ENCODE assay signal across 9 cellular contexts in the genomic region with DNA sequence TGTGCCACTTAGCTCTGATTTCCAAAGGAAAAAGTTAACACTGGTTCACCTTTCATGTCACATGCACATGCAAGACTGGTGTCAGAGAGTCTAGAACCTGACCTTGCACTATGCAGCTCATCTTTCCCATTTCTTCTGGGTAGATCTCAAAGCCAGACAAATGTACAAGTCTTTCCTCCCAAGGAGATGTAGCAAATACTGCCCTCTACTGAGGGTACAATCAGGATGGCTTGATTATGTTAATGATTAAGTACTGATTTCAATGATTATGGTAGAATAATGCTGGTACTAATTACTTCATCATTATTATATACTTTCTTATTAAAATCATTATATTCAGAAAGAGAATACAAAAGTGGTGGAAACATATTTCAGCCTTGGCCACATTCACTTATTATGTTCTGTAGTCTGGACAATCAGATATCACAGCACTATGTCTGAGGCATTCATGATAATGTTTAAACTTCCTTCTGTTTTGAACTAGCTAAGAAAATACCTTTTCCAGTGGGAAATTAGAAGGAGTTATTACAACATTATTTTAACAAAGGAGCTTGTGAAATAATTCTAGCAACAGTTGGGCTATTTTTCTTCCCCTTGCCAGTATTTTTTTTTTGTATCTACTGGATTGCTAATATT.
DNase-seq lines count a peak whose midpoint lies in the region; ATAC-seq and TF ChIP-seq lines count a peak whose summit lies in the region.
"Had no signal": no experiment of that assay in that cellular context is flagged by ENCODE, and none has a peak within 500 bp of the region (broad histone marks: within the 10 kb centered on the region; RNA-seq: fewer than 3 reads in every experiment).

No MANE protein-coding gene starts in this region.

- H3K27me3 Mint-ChIP-seq in Calu3 (ENCODE audit: unreplicated experiment): no peaks in the 10 kb centered on the region
- H3K27me3 Mint-ChIP-seq in activated T-helper 2 cell treated with anti-CD3 and anti-CD28 coated beads, Interferon-gamma antibody, Interleukin-2, Interleukin-4, amounts not matched to agents 10 μg/mL and 5 μg/mL and 100 μg/mL, durations not matched to agents 14 hours and 24 hours and 36 hours (ENCODE audit: low read depth): peaks cover 19% of the 10 kb centered on the region

- no peak overlapping the region for H3K4me3 Mint-ChIP-seq in Calu3 (ENCODE audit: low read depth, unreplicated experiment)
- H3K4me3 Mint-ChIP-seq in stimulated activated effector memory CD8-positive, alpha-beta T cell treated with anti-CD3 and anti-CD28 coated beads, Interleukin-12 subunit alpha, Interleukin-12 subunit beta, amount 100 ng/mL, for 72 hours: no peak overlapping the region
- H3K4me3 Mint-ChIP-seq in activated T-helper 2 cell treated with anti-CD3 and anti-CD28 coated beads, Interferon-gamma antibody, Interleukin-2, Interleukin-4, amounts not matched to agents 10 μg/mL and 5 μg/mL and 100 μg/mL, durations not matched to agents 14 hours and 24 hours and 36 hours (ENCODE audit: low read depth): no peak overlapping the region

- no peak overlapping the region for H3K4me2 ChIP-seq in parathyroid adenoma (ENCODE audit: low read length)

- DNase-seq in Calu3 (peak; percentile 17), HFF-Myc (ENCODE audit: extremely low read depth, low read depth) (peak; percentile 20), Peyer's patch (no peak), erythroblast (lab: John Stamatoyannopoulos, UW) (peak; percentile 34 to 47)
- DNase-seq in stimulated activated effector memory CD8-positive, alpha-beta T cell treated with anti-CD3 and anti-CD28 coated beads, Interleukin-12 subunit alpha, Interleukin-12 subunit beta, amount 100 ng/mL, for 72 hours (ENCODE audit: low spot score in 2 of 2): no peak
- no peak for DNase-seq in activated T-helper 2 cell treated with anti-CD3 and anti-CD28 coated beads, Interferon-gamma antibody, Interleukin-2, Interleukin-4, amounts not matched to agents 10 μg/mL and 5 μg/mL and 100 μg/mL, durations not matched to agents 14 hours and 24 hours and 36 hours (ENCODE audit: low spot score)

- H3K4me3 ChIP-seq in HFF-Myc (replicated peaks; ENCODE audit: low read depth, low read length) (no peak overlapping the region), Peyer's patch (no peak overlapping the region), parathyroid adenoma (ENCODE audit: low read depth, low read length) (no peak overlapping the region)
- H3K4me3 ChIP-seq: SJSA1 had no signal

- H3K27ac Mint-ChIP-seq in Calu3 (ENCODE audit: unreplicated experiment): no peak overlapping the region
- H3K27ac Mint-ChIP-seq in stimulated activated effector memory CD8-positive, alpha-beta T cell treated with anti-CD3 and anti-CD28 coated beads, Interleukin-12 subunit alpha, Interleukin-12 subunit beta, amount 100 ng/mL, for 72 hours: no peak overlapping the region
- no peak overlapping the region for H3K27ac Mint-ChIP-seq in activated T-helper 2 cell treated with anti-CD3 and anti-CD28 coated beads, Interferon-gamma antibody, Interleukin-2, Interleukin-4, amounts not matched to agents 10 μg/mL and 5 μg/mL and 100 μg/mL, durations not matched to agents 14 hours and 24 hours and 36 hours

- H3K79me2 ChIP-seq in parathyroid adenoma: no peaks in the 10 kb centered on the region

- H3K9me3 Mint-ChIP-seq in Calu3 (ENCODE audit: low read depth, unreplicated experiment): no peaks in the 10 kb centered on the region
- no peaks in the 10 kb centered on the region for H3K9me3 Mint-ChIP-seq in stimulated activated effector memory CD8-positive, alpha-beta T cell treated with anti-CD3 and anti-CD28 coated beads, Interleukin-12 subunit alpha, Interleukin-12 subunit beta, amount 100 ng/mL, for 72 hours
- H3K9me3 Mint-ChIP-seq in activated T-helper 2 cell treated with anti-CD3 and anti-CD28 coated beads, Interferon-gamma antibody, Interleukin-2, Interleukin-4, amounts not matched to agents 10 μg/mL and 5 μg/mL and 100 μg/mL, durations not matched to agents 14 hours and 24 hours and 36 hours: no peaks in the 10 kb centered on the region

- TF ChIP-seq POLR2A in Peyer's patch (IDR thresholded peaks at IDR 0.05) (no peak), erythroblast (IDR thresholded peaks at IDR 0.05; ENCODE audit: low read length) (no peak)

- H3K36me3 Mint-ChIP-seq in Calu3 (ENCODE audit: insufficient read depth, unreplicated experiment): no peaks in the 10 kb centered on the region
- H3K36me3 Mint-ChIP-seq in stimulated activated effector memory CD8-positive, alpha-beta T cell treated with anti-CD3 and anti-CD28 coated beads, Interleukin-12 subunit alpha, Interleukin-12 subunit beta, amount 100 ng/mL, for 72 hours: no peaks in the 10 kb centered on the region
- H3K36me3 Mint-ChIP-seq in activated T-helper 2 cell treated with anti-CD3 and anti-CD28 coated beads, Interferon-gamma antibody, Interleukin-2, Interleukin-4, amounts not matched to agents 10 μg/mL and 5 μg/mL and 100 μg/mL, durations not matched to agents 14 hours and 24 hours and 36 hours (ENCODE audit: low read depth): no peaks in the 10 kb centered on the region

- H3K27me3 ChIP-seq in Peyer's patch (no peaks in the 10 kb centered on the region), parathyroid adenoma (ENCODE audit: control insufficient read depth, insufficient read depth, low read length) (no peaks in the 10 kb centered on the region)
- H3K27me3 ChIP-seq: SJSA1 had no signal

- H3K4me1 ChIP-seq in Peyer's patch (no peaks in the 10 kb centered on the region), parathyroid adenoma (no peaks in the 10 kb centered on the region)
- H3K4me1 ChIP-seq: SJSA1 had no signal

- no peak overlapping the region for H2AFZ ChIP-seq in parathyroid adenoma

- ATAC-seq in HG02759 (IDR thresholded peaks at IDR 0.05; ENCODE audit: unreplicated experiment): no peak
- no peak for ATAC-seq in stimulated activated effector memory CD8-positive, alpha-beta T cell treated with anti-CD3 and anti-CD28 coated beads, Interleukin-12 subunit alpha, Interleukin-12 subunit beta, amount 100 ng/mL, for 72 hours

- BruUV-seq in Calu3 (replicated peaks; lab: Mats Ljungman, UMichigan): no TSS peak

- no peaks in the 10 kb centered on the region for H3K4me1 Mint-ChIP-seq in Calu3 (ENCODE audit: low read depth, unreplicated experiment)
- H3K4me1 Mint-ChIP-seq in stimulated activated effector memory CD8-positive, alpha-beta T cell treated with anti-CD3 and anti-CD28 coated beads, Interleukin-12 subunit alpha, Interleukin-12 subunit beta, amount 100 ng/mL, for 72 hours: no peaks in the 10 kb centered on the region
- no peaks in the 10 kb centered on the region for H3K4me1 Mint-ChIP-seq in activated T-helper 2 cell treated with anti-CD3 and anti-CD28 coated beads, Interferon-gamma antibody, Interleukin-2, Interleukin-4, amounts not matched to agents 10 μg/mL and 5 μg/mL and 100 μg/mL, durations not matched to agents 14 hours and 24 hours and 36 hours (ENCODE audit: low read depth)

- H3K9ac ChIP-seq in parathyroid adenoma: no peak overlapping the region

- no peak for TF ChIP-seq CTCF in Calu3 (IDR thresholded peaks at IDR 0.05; ENCODE audit: unreplicated experiment)
- peak; percentile 48 for TF ChIP-seq CTCF in HFF-Myc (IDR thresholded peaks at IDR 0.05; ENCODE audit: low read depth, low read length, missing control alignments)
- peak in 4 of 6 experiments; percentile 52 to 76 (median 72) for TF ChIP-seq CTCF in Peyer's patch (IDR thresholded peaks at IDR 0.05)
- peak; percentile 63 for TF ChIP-seq CTCF in parathyroid adenoma (IDR thresholded peaks at IDR 0.05)

- CTCF ChIA-PET in Calu3 (lab: Charles Lee): interaction anchor here (0.6 to 1.9 kb wide), 13 partner anchors 66 to 403 kb away, joined by 3 to 11 read pairs (median 4); a partner anchor contains a TSS

- H3K9me3 ChIP-seq in Peyer's patch (no peaks in the 10 kb centered on the region), parathyroid adenoma (ENCODE audit: control insufficient read depth, low read length) (no peaks in the 10 kb centered on the region)
- H3K9me3 ChIP-seq: SJSA1 had no signal

- H3K27ac ChIP-seq in Peyer's patch (no peak overlapping the region), parathyroid adenoma (no peak overlapping the region)
- H3K27ac ChIP-seq: SJSA1 had no signal

- intact Hi-C loops in Calu3 (cut with micrococcal nuclease; ENCODE audit: unreplicated experiment): loop anchor here (1.0 to 10.0 kb wide), 3 partner anchors 237 to 379 kb away; no protein-coding TSS in a partner anchor
- intact Hi-C loops in activated T-helper 2 cell treated with anti-CD3 and anti-CD28 coated beads, Interferon-gamma antibody, Interleukin-2, Interleukin-4, amounts not matched to agents 10 μg/mL and 5 μg/mL and 100 μg/mL, durations not matched to agents 14 hours and 24 hours and 36 hours (cut with micrococcal nuclease): loop anchor here (5.0 to 10.0 kb wide), 2 partner anchors 315 to 377 kb away; no protein-coding TSS in a partner anchor

- peaks cover 0 to 3% (median 0%) of the 10 kb centered on the region in 3 donors for H3K36me3 ChIP-seq in Peyer's patch
- no peaks in the 10 kb centered on the region for H3K36me3 ChIP-seq in parathyroid adenoma (ENCODE audit: control insufficient read depth, insufficient read depth, low read length)
- H3K36me3 ChIP-seq: SJSA1 had no signal

Comparison
In these comparisons a context has a peak if more than half of its experiments do, and no peak if none do; other contexts are left out.
1. DNase-seq: peak in Calu3 (single experiment), HFF-Myc (single experiment) and erythroblast (2 of 2); none in Peyer's patch (0 of 3), stimulated activated effector memory CD8-positive, alpha-beta T cell treated with anti-CD3 and anti-CD28 coated beads, Interleukin-12 subunit alpha, Interleukin-12 subunit beta, amount 100 ng/mL, for 72 hours (0 of 2) and activated T-helper 2 cell treated with anti-CD3 and anti-CD28 coated beads, Interferon-gamma antibody, Interleukin-2, Interleukin-4, amounts not matched to agents 10 μg/mL and 5 μg/mL and 100 μg/mL, durations not matched to agents 14 hours and 24 hours and 36 hours (single experiment).